Comparison of ENCODE assay signal across 8 cellular contexts in the genomic region with DNA sequence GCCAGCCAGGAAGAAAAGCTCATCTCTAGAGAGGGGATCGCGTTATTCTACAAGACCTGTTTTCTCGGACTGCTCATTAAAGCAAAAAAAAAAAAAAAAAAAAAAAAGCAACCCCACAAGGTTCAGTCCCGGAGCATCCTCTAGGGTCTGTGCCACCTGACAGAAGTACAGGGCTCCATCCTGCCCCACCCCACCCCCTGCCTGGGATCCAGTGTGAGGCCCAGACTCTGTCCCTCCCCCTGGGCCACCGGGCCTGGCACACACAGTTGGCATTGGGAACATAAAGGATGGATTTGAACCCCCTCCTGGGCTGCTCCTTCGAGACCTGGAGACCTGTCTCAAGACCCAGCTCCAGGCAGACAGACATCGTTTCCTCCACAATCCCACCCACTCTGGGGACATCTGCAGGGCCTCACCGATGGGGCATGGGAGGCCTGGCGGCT. TPM values are rescaled to one million over a fixed set of nuclear protein-coding genes. Genes with fewer than 3 reads are reported as not detected.
DNase-seq lines count a peak whose midpoint lies in the region; ATAC-seq and TF ChIP-seq lines count a peak whose summit lies in the region.

No MANE protein-coding gene starts in this region.

- peak overlapping the region in 2 of 4 donors; percentile 57 to 76 for H3K27ac ChIP-seq in gastroesophageal sphincter

- peak overlapping the region; percentile 79 for H3K4me3 ChIP-seq in WI38 (ENCODE audit: low read depth, low read length)
- peak overlapping the region; percentile 66 to 91 for H3K4me3 ChIP-seq in gastroesophageal sphincter
- peak overlapping the region; percentile 80 for H3K4me3 ChIP-seq in skeletal muscle cell (ENCODE audit: low read depth, low read length)

- no peak for TF ChIP-seq CTCF in WI38 (IDR thresholded peaks at IDR 0.05; ENCODE audit: low read depth, low read length)
- TF ChIP-seq CTCF in gastroesophageal sphincter (IDR thresholded peaks at IDR 0.05), result no peak

- H3K27me3 ChIP-seq in gastroesophageal sphincter, result no peaks in the 10 kb centered on the region

- no peaks in the 10 kb centered on the region for H3K9me3 ChIP-seq in gastroesophageal sphincter

- no peak for TF ChIP-seq POLR2A in gastroesophageal sphincter (IDR thresholded peaks at IDR 0.05)

- WGBS in gastroesophageal sphincter (ENCODE audit: low coverage in 1 of 2), 2 donors, result 10% methylated on average over 2 of the region's 9 CpGs; no CpG with 5 or more reads in 1 of the 2 donors

- no peak for ATAC-seq in gastroesophageal sphincter

- no peak for TF ChIP-seq EP300 in gastroesophageal sphincter (IDR thresholded peaks at IDR 0.05)

- peaks cover 0 to 5% of the 10 kb centered on the region in 2 donors for H3K36me3 ChIP-seq in gastroesophageal sphincter

- DNase-seq in activated naive CD4-positive, alpha-beta T cell treated with Interleukin-2 at 50 U/mL for 16 hours, result peak; percentile 19
- DNase-seq in activated naive CD4-positive, alpha-beta T cell (lab: John Stamatoyannopoulos, UW), result no peak
- DNase-seq in skeletal muscle cell (ENCODE audit: low read depth), result no peak
- DNase-seq in hippocampal formation (lab: John Stamatoyannopoulos, UW), result no peak
- DNase-seq in UCSD-AML1 (lab: John Stamatoyannopoulos, UW; ENCODE audit: unreplicated experiment), result no peak
- DNase-seq in GM19238 (ENCODE audit: insufficient read length, low spot score), result no peak

- H3K4me1 ChIP-seq in gastroesophageal sphincter, result peaks cover 0 to 31% (median 4%) of the 10 kb centered on the region in 3 donors

RNA-seq across cellular contexts. Expression of a gene that starts 0.7 kb away (rescaled TPM):
- 10 to 100 TPM in 1 of 4 donors, 1 to 10 TPM in 3; 3.3 to 15.6 (median 6.7) TPM for total RNA-seq in gastroesophageal sphincter

RNA-seq across cellular contexts. Expression of a gene that starts 30.6 kb away (rescaled TPM):
- 10 to 100 TPM in 3 of 4 donors, 1 to 10 TPM in 1; 9.7 to 31.6 (median 14.8) TPM for total RNA-seq in gastroesophageal sphincter

RNA-seq across cellular contexts. Expression of a gene that starts 30.7 kb away (rescaled TPM):
- total RNA-seq in gastroesophageal sphincter, result 10 to 100 TPM in 3 of 4 donors, 1 to 10 TPM in 1; 7.5 to 24.4 (median 12.3) TPM

RNA-seq across cellular contexts. Expression of a gene that starts 37.9 kb away (rescaled TPM):
- 10 to 100 TPM; 11.7 to 48.7 (median 24.4) TPM for total RNA-seq in gastroesophageal sphincter

RNA-seq across cellular contexts. Expression of a gene that starts 44.7 kb away (rescaled TPM):
- total RNA-seq in gastroesophageal sphincter, result 10 to 100 TPM in 3 of 4 donors, 1 to 10 TPM in 1; 6.7 to 24.1 (median 19.9) TPM
